In genomic region chr13:49560270-49561063, GRCh38 we compare ENCODE assay signal across 8 cellular contexts. TPM values are rescaled to one million over a fixed set of nuclear protein-coding genes. Genes with fewer than 3 reads are reported as not detected.
DNase-seq lines count a peak whose midpoint lies in the region; ATAC-seq and TF ChIP-seq lines count a peak whose summit lies in the region.

No MANE protein-coding gene starts in this region.

- ATAC-seq in Right ventricle myocardium superior (ENCODE audit: poor library complexity) = peak; percentile 60

- H3K27me3 ChIP-seq in OCI-LY3 (ENCODE audit: low read depth, low read length) = no peaks in the 10 kb centered on the region

- intact Hi-C loops in Right ventricle myocardium superior (cut with DNase I) = no loop called here
- intact Hi-C loops in CD14-positive monocyte (cut with micrococcal nuclease) = no loop called here

- no peaks in the 10 kb centered on the region for H3K79me2 ChIP-seq in OCI-LY3 (ENCODE audit: low read length)

- no peaks in the 10 kb centered on the region for H3K4me1 Mint-ChIP-seq in CD14-positive monocyte

- H3K4me2 ChIP-seq in OCI-LY3 (ENCODE audit: low read length) = peak overlapping the region; percentile 26

- no peak overlapping the region for H3K9ac ChIP-seq in OCI-LY3 (ENCODE audit: low read length)

- H3K9me3 ChIP-seq in OCI-LY3 (ENCODE audit: insufficient read depth, low read length) = no peaks in the 10 kb centered on the region

- H4K20me1 ChIP-seq in OCI-LY3 (ENCODE audit: insufficient read depth, low read length) = no peaks in the 10 kb centered on the region

- peaks cover 0 to 6% (median 3%) of the 10 kb centered on the region in 7 donors for H3K9me3 Mint-ChIP-seq in CD14-positive monocyte

- no peak overlapping the region for H3K27ac ChIP-seq in OCI-LY3 (ENCODE audit: low read length)

- no peak overlapping the region for H2AFZ ChIP-seq in OCI-LY3 (ENCODE audit: low read depth, low read length)

- no peak overlapping the region for H3K4me3 ChIP-seq in OCI-LY3 (ENCODE audit: low read length)

- H3K27ac Mint-ChIP-seq in CD14-positive monocyte = peak overlapping the region in 2 of 7 donors; percentile 2 to 32

- H3K4me3 Mint-ChIP-seq in CD14-positive monocyte = no peak overlapping the region

- peaks cover 0 to 2% (median 1%) of the 10 kb centered on the region in 3 donors for H3K27me3 Mint-ChIP-seq in CD14-positive monocyte (ENCODE audit: low read depth in 3 of 3)

- peak; percentile 43 for DNase-seq in GM20000 (ENCODE audit: low spot score)
- no peak for DNase-seq in Right ventricle myocardium superior
- peak; percentile 83 for DNase-seq in renal cortical epithelial cell (ENCODE audit: low read depth)
- DNase-seq in SIG-M5 treated with dmso at 0.1 percent for 504 hours (lab: John Stamatoyannopoulos, UW; ENCODE audit: unreplicated experiment) = no peak
- no peak for DNase-seq in OCI-M1 (lab: John Stamatoyannopoulos, UW)
- no peak for DNase-seq in CD14-positive monocyte (ENCODE audit: low spot score)
- no peak for DNase-seq in NCI-H1092 treated with DMSO at 0.1 percent for 48 hours (lab: John Stamatoyannopoulos, UW)

- peaks cover 49 to 85% of the 10 kb centered on the region in 2 donors for H3K36me3 Mint-ChIP-seq in CD14-positive monocyte

- H3K4me1 ChIP-seq in OCI-LY3 (ENCODE audit: low read length) = peaks cover 10% of the 10 kb centered on the region

- TF ChIP-seq CTCF in GM20000 (IDR thresholded peaks at IDR 0.05; ENCODE audit: extremely low read depth, missing control alignments) = no peak
- peak; percentile 45 for TF ChIP-seq CTCF in OCI-LY3 (IDR thresholded peaks at IDR 0.05; ENCODE audit: low read depth, low read length)
- TF ChIP-seq CTCF in CD14-positive monocyte (IDR thresholded peaks at IDR 0.05) = no peak

- peaks cover 23% of the 10 kb centered on the region for H3K36me3 ChIP-seq in OCI-LY3 (replicated peaks; ENCODE audit: low read depth, low read length)

RNA-seq across cellular contexts. Expression of gene RCBTB1, which starts 24.9 kb away (rescaled TPM):
- total RNA-seq in Right ventricle myocardium superior (21.0 TPM), renal cortical epithelial cell (17.2 and 21.1 TPM in 2 replicates)
- polyA plus RNA-seq in CD14-positive monocyte = 10 to 100 TPM in 1 of 2 donors, 1 to 10 TPM in 1; 9.8 to 13.2 TPM

Comparison
In these comparisons a context has a peak if more than half of its experiments do, and no peak if none do; other contexts are left out.
1. DNase-seq: peak in GM20000 (single experiment) and renal cortical epithelial cell (single experiment); none in Right ventricle myocardium superior (single experiment), SIG-M5 treated with dmso at 0.1 percent for 504 hours (single experiment), OCI-M1 (single experiment), CD14-positive monocyte (single experiment) and NCI-H1092 treated with DMSO at 0.1 percent for 48 hours (single experiment).